Comparison of ENCODE assay signal across 8 cellular contexts in the genomic region with DNA sequence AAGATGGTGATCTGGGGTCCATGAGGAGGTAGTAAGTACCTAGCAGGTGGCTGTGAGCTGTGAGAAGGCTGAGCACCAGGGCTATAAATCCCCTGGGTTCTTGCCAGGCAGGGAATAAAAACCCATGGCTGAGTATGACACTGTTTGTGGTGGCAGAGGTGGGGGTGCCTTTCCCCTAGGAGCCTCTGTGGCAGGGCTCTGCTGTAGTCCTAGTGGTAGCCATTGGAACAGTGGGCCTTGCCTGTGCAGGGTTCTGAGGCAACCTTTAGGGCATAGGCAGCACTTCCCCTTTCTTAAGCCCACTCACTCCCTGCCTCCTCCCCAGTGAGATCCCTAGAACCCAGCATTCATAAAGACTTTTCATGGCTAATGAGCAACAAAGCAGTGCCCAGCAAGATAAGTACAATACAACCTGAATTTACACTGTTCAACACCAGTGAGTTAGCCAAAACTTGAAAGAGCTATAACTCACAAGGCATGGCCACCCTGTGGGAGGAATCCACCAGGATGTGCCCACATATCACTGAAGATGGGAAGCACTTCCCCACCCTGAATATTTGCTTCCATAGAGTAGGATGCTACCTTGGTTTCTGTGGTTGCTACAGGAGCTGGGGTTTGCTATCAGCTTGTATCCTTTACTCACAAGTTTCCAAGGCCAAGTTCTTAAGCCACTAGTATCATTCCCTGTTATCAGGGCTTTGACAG.
DNase-seq lines count a peak whose midpoint lies in the region; ATAC-seq and TF ChIP-seq lines count a peak whose summit lies in the region.

No MANE protein-coding gene starts in this region.

- no peak for TF ChIP-seq CTCF in body of pancreas (IDR thresholded peaks at IDR 0.05)
- no peak for TF ChIP-seq CTCF in testis (IDR thresholded peaks at IDR 0.05)

- intact Hi-C loops in body of pancreas (cut with DNase I): no loop called here
- intact Hi-C loops in testis (cut with DNase I; ENCODE audit: low total_unique reads): no loop called here
- intact Hi-C loops in cardiac septum (cut with DNase I): no loop called here

- peak; percentile 32 to 35 for DNase-seq in AML-193 (lab: John Stamatoyannopoulos, UW)
- no peak for DNase-seq in body of pancreas
- no peak for DNase-seq in testis
- no peak for DNase-seq in GM19238 (ENCODE audit: insufficient read length, low spot score)
- no peak for DNase-seq in erythroblast (lab: John Stamatoyannopoulos, UW)
- no peak for DNase-seq in cardiac septum (ENCODE audit: low spot score)

- H3K9me3 ChIP-seq in body of pancreas: no peaks in the 10 kb centered on the region
- no peaks in the 10 kb centered on the region for H3K9me3 ChIP-seq in testis

- TF ChIP-seq POLR2A in body of pancreas (IDR thresholded peaks at IDR 0.05) (no peak), testis (IDR thresholded peaks at IDR 0.05) (no peak), erythroblast (IDR thresholded peaks at IDR 0.05; ENCODE audit: low read length) (no peak)

- H3K4me3 ChIP-seq in body of pancreas (no peak overlapping the region), testis (no peak overlapping the region)

- H3K27ac ChIP-seq in body of pancreas: peak overlapping the region in 3 of 4 donors; percentile 6 to 31 (median 15)
- H3K27ac ChIP-seq in testis: peak overlapping the region in 1 of 2 donors; percentile 5

- ATAC-seq in GM19452 (IDR thresholded peaks at IDR 0.05; ENCODE audit: unreplicated experiment): peak; percentile 53
- ATAC-seq in HG03442 (IDR thresholded peaks at IDR 0.05; ENCODE audit: unreplicated experiment): peak; percentile 40
- ATAC-seq in body of pancreas: no peak

- H3K4me1 ChIP-seq in body of pancreas: peaks cover 53% of the 10 kb centered on the region
- peaks cover 16% of the 10 kb centered on the region for H3K4me1 ChIP-seq in testis

- H3K27me3 ChIP-seq in body of pancreas: no peaks in the 10 kb centered on the region
- H3K27me3 ChIP-seq in testis: no peaks in the 10 kb centered on the region

- no peaks in the 10 kb centered on the region for H3K36me3 ChIP-seq in body of pancreas (replicated peaks in 1 of 2; ENCODE audit: insufficient read depth in 1 of 2, low read depth in 2 of 2)
- no peaks in the 10 kb centered on the region for H3K36me3 ChIP-seq in testis (ENCODE audit: low read depth, missing control alignments)

Comparison
In these comparisons a context has a peak if more than half of its experiments do, and no peak if none do; other contexts are left out.
1. DNase-seq: peak in AML-193 (2 of 2); none in body of pancreas (0 of 4), testis (single experiment), GM19238 (single experiment), erythroblast (0 of 2) and cardiac septum (single experiment).